ENCODE assay signal across 20 cellular contexts in genomic region chr12:56154818-56155217, GRCh38. TPM values are rescaled to one million over a fixed set of nuclear protein-coding genes. Genes with fewer than 3 reads are reported as not detected.
DNase-seq lines count a peak whose midpoint lies in the region; TF ChIP-seq lines count a peak whose summit lies in the region.
"Had no signal": no experiment of that assay in that cellular context is flagged by ENCODE, and none has a peak within 500 bp of the region (broad histone marks: within the 10 kb centered on the region; RNA-seq: fewer than 3 reads in every experiment).

No MANE protein-coding gene starts in this region.

- H3F3A ChIP-seq in OCI-LY1 (ENCODE audit: insufficient read depth, low read length): no peaks in the 10 kb centered on the region

- DNase-seq in T-helper 1 cell (no peak), neural crest cell (ENCODE audit: low read depth, low spot score) (no peak), A172 (ENCODE audit: low spot score) (no peak), foreskin fibroblast (no peak)
- DNase-seq in stimulated activated CD4-positive, alpha-beta T cell treated with anti-CD3 and anti-CD28 coated beads, Interleukin-4, amount 100 ng/mL, for 4 hours: no peak
- DNase-seq: activated CD4-positive, alpha-beta T cell treated with anti-CD3 and anti-CD28 coated beads for 1 hour; activated CD8-positive, alpha-beta memory T cell treated with anti-CD3 and anti-CD28 coated beads, Interleukin-2, amount 50 U/mL, for 4 hours; activated naive CD4-positive, alpha-beta T cell treated with anti-CD3 and anti-CD28 coated beads for 36 hours; GDM1; islet precursor cell; naive thymus-derived CD4-positive, alpha-beta T cell; stimulated activated CD4-positive, alpha-beta T cell treated with anti-CD3 and anti-CD28 coated beads, Interleukin-2, amount 100 ng/mL, for 48 hours had no signal

- H3K9ac ChIP-seq in OCI-LY1 (ENCODE audit: low read length): no peak overlapping the region

- peaks cover 23% of the 10 kb centered on the region for H3K36me3 Mint-ChIP-seq in T-helper 1 cell treated with Interleukin-12 subunit alpha and Interleukin-12 subunit beta and Interleukin-4 antibody, amounts not matched to agents 30 μg/mL and 1 μg/mL, for 36 hours (ENCODE audit: low read depth)
- peaks cover 49% of the 10 kb centered on the region for H3K36me3 Mint-ChIP-seq in dendritic cell treated with granulocyte-macrophage colony-stimulating factor and Interleukin-4, amounts not matched to agents 40 ng/mL and 50 ng/mL, for 4 days (ENCODE audit: low read depth)
- peaks cover 17% of the 10 kb centered on the region for H3K36me3 Mint-ChIP-seq in neural crest cell (ENCODE audit: low read depth)

- H4K20me1 ChIP-seq in OCI-LY1 (ENCODE audit: insufficient read depth, low read length): no peaks in the 10 kb centered on the region

- peak overlapping the region; percentile 91 for H3K27ac ChIP-seq in OCI-LY1 (ENCODE audit: low read depth, low read length, poor library complexity, severe bottlenecking)
- H3K27ac ChIP-seq: C4-2B, hepatocyte had no signal

- H3K9me3 ChIP-seq in OCI-LY1 (ENCODE audit: low read length): no peaks in the 10 kb centered on the region
- H3K9me3 ChIP-seq: HAP-1 had no signal

- H3K4me3 ChIP-seq in OCI-LY1 (ENCODE audit: low read depth, low read length, poor library complexity, severe bottlenecking) (no peak overlapping the region), foreskin fibroblast (ENCODE audit: low read depth in 1 of 2, low read length in 2 of 2) (no peak overlapping the region)
- H3K4me3 ChIP-seq: HAP-1, hepatocyte, lung had no signal

- peaks cover 13% of the 10 kb centered on the region for H3K79me2 ChIP-seq in OCI-LY1 (ENCODE audit: insufficient read depth, low read length)

- H3K4me3 Mint-ChIP-seq in T-helper 1 cell treated with Interleukin-12 subunit alpha and Interleukin-12 subunit beta and Interleukin-4 antibody, amounts not matched to agents 30 μg/mL and 1 μg/mL, for 36 hours: peak overlapping the region; percentile 5
- H3K4me3 Mint-ChIP-seq in dendritic cell treated with granulocyte-macrophage colony-stimulating factor and Interleukin-4, amounts not matched to agents 40 ng/mL and 50 ng/mL, for 4 days: no peak overlapping the region
- peak overlapping the region; percentile 75 for H3K4me3 Mint-ChIP-seq in neural crest cell
- H3K4me3 Mint-ChIP-seq: activated naive CD4-positive, alpha-beta T cell treated with anti-CD3 and anti-CD28 coated beads for 36 hours had no signal

- no peak overlapping the region for H3K27ac Mint-ChIP-seq in T-helper 1 cell treated with Interleukin-12 subunit alpha and Interleukin-12 subunit beta and Interleukin-4 antibody, amounts not matched to agents 30 μg/mL and 1 μg/mL, for 36 hours
- H3K27ac Mint-ChIP-seq in dendritic cell treated with granulocyte-macrophage colony-stimulating factor and Interleukin-4, amounts not matched to agents 40 ng/mL and 50 ng/mL, for 4 days: peak overlapping the region; percentile 94
- no peak overlapping the region for H3K27ac Mint-ChIP-seq in neural crest cell (ENCODE audit: unreplicated experiment)
- H3K27ac Mint-ChIP-seq: activated naive CD4-positive, alpha-beta T cell treated with anti-CD3 and anti-CD28 coated beads for 36 hours had no signal

- TF ChIP-seq CTCF in OCI-LY1 (IDR thresholded peaks at IDR 0.05; ENCODE audit: low read length) (no peak), neural crest cell (conservative IDR thresholded peaks at IDR 0.05) (no peak), foreskin fibroblast (IDR thresholded peaks at IDR 0.05; ENCODE audit: low read depth, low read length) (no peak)

- intact Hi-C loops in dendritic cell treated with granulocyte-macrophage colony-stimulating factor and Interleukin-4, amounts not matched to agents 40 ng/mL and 50 ng/mL, for 4 days (cut with micrococcal nuclease): no loop called here

- peaks cover 45% of the 10 kb centered on the region for H3K4me1 Mint-ChIP-seq in T-helper 1 cell treated with Interleukin-12 subunit alpha and Interleukin-12 subunit beta and Interleukin-4 antibody, amounts not matched to agents 30 μg/mL and 1 μg/mL, for 36 hours (ENCODE audit: low read depth)
- peaks cover 69% of the 10 kb centered on the region for H3K4me1 Mint-ChIP-seq in dendritic cell treated with granulocyte-macrophage colony-stimulating factor and Interleukin-4, amounts not matched to agents 40 ng/mL and 50 ng/mL, for 4 days (ENCODE audit: low read depth)
- H3K4me1 Mint-ChIP-seq in neural crest cell: peaks cover 72% of the 10 kb centered on the region

- H3K36me3 ChIP-seq in OCI-LY1 (ENCODE audit: insufficient read depth, low read length): peaks cover 15% of the 10 kb centered on the region

- no peaks in the 10 kb centered on the region for H3K9me3 Mint-ChIP-seq in T-helper 1 cell treated with Interleukin-12 subunit alpha and Interleukin-12 subunit beta and Interleukin-4 antibody, amounts not matched to agents 30 μg/mL and 1 μg/mL, for 36 hours
- H3K9me3 Mint-ChIP-seq in dendritic cell treated with granulocyte-macrophage colony-stimulating factor and Interleukin-4, amounts not matched to agents 40 ng/mL and 50 ng/mL, for 4 days: no peaks in the 10 kb centered on the region
- H3K9me3 Mint-ChIP-seq in neural crest cell: no peaks in the 10 kb centered on the region
- H3K9me3 Mint-ChIP-seq: activated naive CD4-positive, alpha-beta T cell treated with anti-CD3 and anti-CD28 coated beads for 36 hours; naive thymus-derived CD4-positive, alpha-beta T cell had no signal

- no peaks in the 10 kb centered on the region for H3K27me3 ChIP-seq in OCI-LY1 (ENCODE audit: insufficient read depth, low read length)
- H3K27me3 ChIP-seq: hepatocyte had no signal

- peaks cover 50% of the 10 kb centered on the region for H3K4me1 ChIP-seq in OCI-LY1 (ENCODE audit: insufficient read depth, low read length, severe bottlenecking)

- no peak overlapping the region for H2AFZ ChIP-seq in OCI-LY1 (ENCODE audit: low read length)
- H2AFZ ChIP-seq: hepatocyte had no signal

- H3K4me2 ChIP-seq in OCI-LY1 (ENCODE audit: low read length): no peak overlapping the region
- H3K4me2 ChIP-seq: hepatocyte had no signal

- no peaks in the 10 kb centered on the region for H3K9me2 ChIP-seq in OCI-LY1 (ENCODE audit: low read depth, low read length)

- no peaks in the 10 kb centered on the region for H3K27me3 Mint-ChIP-seq in T-helper 1 cell treated with Interleukin-12 subunit alpha and Interleukin-12 subunit beta and Interleukin-4 antibody, amounts not matched to agents 30 μg/mL and 1 μg/mL, for 36 hours (ENCODE audit: low read depth)
- no peaks in the 10 kb centered on the region for H3K27me3 Mint-ChIP-seq in dendritic cell treated with granulocyte-macrophage colony-stimulating factor and Interleukin-4, amounts not matched to agents 40 ng/mL and 50 ng/mL, for 4 days
- peaks cover 8% of the 10 kb centered on the region for H3K27me3 Mint-ChIP-seq in neural crest cell (ENCODE audit: low read depth)
- H3K27me3 Mint-ChIP-seq: naive thymus-derived CD4-positive, alpha-beta T cell; progenitor cell of endocrine pancreas had no signal

RNA-seq across cellular contexts. Expression of gene MYL6B, which starts 2.4 kb away (rescaled TPM):
- 178 and 189 TPM in 2 replicates for total RNA-seq in neural crest cell
- total RNA-seq in A172 (2014; rRNA removed; shearing (Covaris generic)): 76.0 and 139 TPM in 2 replicates

RNA-seq across cellular contexts. Expression of gene MYL6, which starts 3.3 kb away (rescaled TPM):
- 924 TPM in 2 replicates for total RNA-seq in neural crest cell
- total RNA-seq in A172 (2014; rRNA removed; shearing (Covaris generic)): 2,063 and 2,222 TPM in 2 replicates

RNA-seq across cellular contexts. Expression of gene ESYT1, which starts 26.8 kb away (rescaled TPM):
- total RNA-seq in neural crest cell: 118 and 121 TPM in 2 replicates
- total RNA-seq in A172 (2014; rRNA removed; shearing (Covaris generic)): 119 and 164 TPM in 2 replicates

RNA-seq across cellular contexts. Expression of gene SMARCC2, which starts 34.5 kb away (rescaled TPM):
- total RNA-seq in neural crest cell: 164 and 172 TPM in 2 replicates
- total RNA-seq in A172 (2014; rRNA removed; shearing (Covaris generic)): 27.4 and 27.9 TPM in 2 replicates

RNA-seq across cellular contexts. Expression of gene ZC3H10, which starts 36.8 kb away (rescaled TPM):
- total RNA-seq in neural crest cell: 19.1 and 19.3 TPM in 2 replicates
- 1.8 and 2.9 TPM in 2 replicates for total RNA-seq in A172 (2014; rRNA removed; shearing (Covaris generic))
